ENCODE assay signal across 34 cellular contexts in genomic region chr22:22916215-22916951, GRCh38. TPM values are rescaled to one million over a fixed set of nuclear protein-coding genes. Genes with fewer than 3 reads are reported as not detected.
"Had no signal": no experiment of that assay in that cellular context is flagged by ENCODE, and none has a peak within 500 bp of the region (broad histone marks: within the 10 kb centered on the region; RNA-seq: fewer than 3 reads in every experiment).

No MANE protein-coding gene starts in this region.

- H3K4me3 Mint-ChIP-seq: activated naive CD4-positive, alpha-beta T cell treated with anti-CD3 and anti-CD28 coated beads, Interleukin-2, amount 10 ng/mL, durations not matched to agents 7 days and 5 days; activated naive CD8-positive, alpha-beta T cell treated with anti-CD3 and anti-CD28 coated beads, Interleukin-2, amount 10 ng/mL, durations not matched to agents 7 days and 5 days; activated T-helper 1 cell treated with anti-CD3 and anti-CD28 coated beads, Interleukin-12 subunit alpha, Interleukin-12 subunit beta, Interleukin-2, Interleukin-4 antibody, amounts not matched to agents 30 ng/mL and 10 ng/mL and 1 ng/mL, durations not matched to agents 14 hours and 24 hours and 36 hours; brain; natural killer cell had no signal

- H3K9ac ChIP-seq: neural progenitor cell had no signal

- H3K27me3 ChIP-seq: ascending aorta, cardiac muscle cell, colonic mucosa, right atrium auricular region, uterus had no signal

- H3K9me3 Mint-ChIP-seq: activated naive CD4-positive, alpha-beta T cell treated with anti-CD3 and anti-CD28 coated beads, Interleukin-2, amount 10 ng/mL, durations not matched to agents 7 days and 5 days; activated naive CD8-positive, alpha-beta T cell treated with anti-CD3 and anti-CD28 coated beads, Interleukin-2, amount 10 ng/mL, durations not matched to agents 7 days and 5 days; activated T-helper 1 cell treated with anti-CD3 and anti-CD28 coated beads, Interleukin-12 subunit alpha, Interleukin-12 subunit beta, Interleukin-2, Interleukin-4 antibody, amounts not matched to agents 30 ng/mL and 10 ng/mL and 1 ng/mL, durations not matched to agents 14 hours and 24 hours and 36 hours; natural killer cell; neural progenitor cell had no signal

- H3K27ac Mint-ChIP-seq: activated naive CD4-positive, alpha-beta T cell treated with anti-CD3 and anti-CD28 coated beads, Interleukin-2, amount 10 ng/mL, durations not matched to agents 7 days and 5 days; activated naive CD8-positive, alpha-beta T cell treated with anti-CD3 and anti-CD28 coated beads, Interleukin-2, amount 10 ng/mL, durations not matched to agents 7 days and 5 days; activated T-helper 1 cell treated with anti-CD3 and anti-CD28 coated beads, Interleukin-12 subunit alpha, Interleukin-12 subunit beta, Interleukin-2, Interleukin-4 antibody, amounts not matched to agents 30 ng/mL and 10 ng/mL and 1 ng/mL, durations not matched to agents 14 hours and 24 hours and 36 hours; brain; neural progenitor cell had no signal

- H2AFZ ChIP-seq: neural progenitor cell had no signal

- H3K4me2 ChIP-seq: neural progenitor cell had no signal

- DNase-seq: activated CD4-positive, alpha-beta T cell treated with anti-CD3 and anti-CD28 coated beads for 48 hours; activated CD4-positive, alpha-beta T cell treated with anti-CD3 and anti-CD28 coated beads, Interleukin-2, amount 50 U/mL, for 48 hours; activated CD8-positive, alpha-beta memory T cell treated with anti-CD3 and anti-CD28 coated beads, Interleukin-2, amount 50 U/mL, for 4 hours; activated gamma-delta T cell; activated naive CD4-positive, alpha-beta T cell treated with anti-CD3 and anti-CD28 coated beads, Interleukin-2, amount 10 ng/mL, durations not matched to agents 7 days and 5 days; activated naive CD8-positive, alpha-beta T cell treated with anti-CD3 and anti-CD28 coated beads, Interleukin-2, amount 10 ng/mL, durations not matched to agents 7 days and 5 days; activated T-cell treated with anti-CD3 and anti-CD28 coated beads, Interleukin-2, amount 50 U/mL, for 1 hour; cerebellar nuclear complex; colonic mucosa; effector CD8-positive, alpha-beta T cell; esophagus squamous epithelium; foreskin melanocyte; kidney glomerular epithelial cell; mesenchymal stem cell; natural killer cell; stimulated activated CD4-positive, alpha-beta T cell treated with anti-CD3 and anti-CD28 coated beads, Interleukin-2, amount 100 ng/mL, for 48 hours; stimulated activated naive CD4-positive, alpha-beta T cell treated with Interleukin-2 at 50 U/mL for 16 hours; trophoblast cell; uterus had no signal

- H3K4me1 Mint-ChIP-seq: activated naive CD4-positive, alpha-beta T cell treated with anti-CD3 and anti-CD28 coated beads, Interleukin-2, amount 10 ng/mL, durations not matched to agents 7 days and 5 days; brain had no signal

- H3K4me1 ChIP-seq: ascending aorta, colonic mucosa, esophagus squamous epithelium, lower lobe of right lung, neural progenitor cell, right atrium auricular region, uterus had no signal

- H3K9me3 ChIP-seq: ascending aorta, colonic mucosa, esophagus squamous epithelium, lower lobe of right lung, right atrium auricular region, thoracic aorta, uterus had no signal

- ATAC-seq: activated CD4-positive, CD25-positive, alpha-beta regulatory T cell treated with anti-CD3 and anti-CD28 coated beads, Interleukin-2, amount 50 U/mL, for 24 hours; left lobe of liver; lower lobe of right lung; natural killer cell had no signal

- H3K36me3 Mint-ChIP-seq: activated naive CD4-positive, alpha-beta T cell treated with anti-CD3 and anti-CD28 coated beads, Interleukin-2, amount 10 ng/mL, durations not matched to agents 7 days and 5 days; activated naive CD8-positive, alpha-beta T cell treated with anti-CD3 and anti-CD28 coated beads, Interleukin-2, amount 10 ng/mL, durations not matched to agents 7 days and 5 days; brain; natural killer cell; neural progenitor cell had no signal

- H3K27ac ChIP-seq: ascending aorta, cardiac muscle cell, colonic mucosa, epithelial cell of prostate, esophagus squamous epithelium, lower lobe of right lung, neural progenitor cell, right atrium auricular region, thoracic aorta, uterus, VCaP had no signal

- H3K4me3 ChIP-seq: ascending aorta, cardiac muscle cell, colonic mucosa, esophagus squamous epithelium, lower lobe of right lung, neural progenitor cell, right atrium auricular region, thoracic aorta, uterus had no signal

- H3K36me3 ChIP-seq: ascending aorta, cardiac muscle cell, colonic mucosa, esophagus squamous epithelium, lower lobe of right lung, neural progenitor cell, right atrium auricular region, thoracic aorta, uterus had no signal

RNA-seq across cellular contexts. Expression of gene IGLL5, which starts 28.8 kb away (rescaled TPM):
- total RNA-seq: activated CD8-positive, alpha-beta memory T cell treated with anti-CD3 and anti-CD28 coated beads for 36 hours; activated naive CD8-positive, alpha-beta T cell treated with anti-CD3 and anti-CD28 coated beads, Interleukin-2, amount 10 ng/mL, durations not matched to agents 7 days and 5 days; activated T-helper 1 cell treated with anti-CD3 and anti-CD28 coated beads, Interleukin-12 subunit alpha, Interleukin-12 subunit beta, Interleukin-2, Interleukin-4 antibody, amounts not matched to agents 30 ng/mL and 10 ng/mL and 1 ng/mL, durations not matched to agents 14 hours and 24 hours and 36 hours; cardiac muscle cell; dermis microvascular lymphatic vessel endothelial cell; pulmonary artery endothelial cell had no signal
- polyA plus RNA-seq: cardiac muscle cell had no signal
